12 cellular contexts compared by ENCODE assay signal in the genomic region with DNA sequence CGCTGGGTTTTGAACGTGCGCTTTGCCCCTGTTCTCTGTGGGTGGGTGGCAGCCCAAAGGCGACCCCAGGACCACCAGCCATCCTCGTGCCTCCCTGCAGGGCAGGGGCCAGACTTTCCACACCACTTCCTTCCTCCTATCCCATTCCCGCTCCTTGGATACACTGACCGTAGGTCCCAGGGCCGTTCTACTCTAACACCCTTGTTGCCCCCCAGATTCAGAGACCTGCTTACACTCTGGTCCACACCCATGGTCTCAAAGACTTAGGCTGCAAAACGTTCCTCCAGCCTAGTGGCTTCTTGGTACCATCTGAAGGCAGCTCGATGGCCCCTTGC. TPM values are rescaled to one million over a fixed set of nuclear protein-coding genes. Genes with fewer than 3 reads are reported as not detected.
DNase-seq lines count a peak whose midpoint lies in the region; ATAC-seq lines count a peak whose summit lies in the region.
"Had no signal": no experiment of that assay in that cellular context is flagged by ENCODE, and none has a peak within 500 bp of the region (broad histone marks: within the 10 kb centered on the region; RNA-seq: fewer than 3 reads in every experiment).

No MANE protein-coding gene starts in this region.

- peak overlapping the region; percentile 46 for H3K4me3 Mint-ChIP-seq in T-helper 1 cell treated with Interleukin-12 subunit alpha and Interleukin-12 subunit beta and Interleukin-4 antibody, amounts not matched to agents 30 μg/mL and 1 μg/mL, for 36 hours
- peak overlapping the region; percentile 21 for H3K4me3 Mint-ChIP-seq in activated CD8-positive, alpha-beta T cell treated with anti-CD3 and anti-CD28 coated beads, Interleukin-2, amount 10 ng/mL, durations not matched to agents 7 days and 5 days

- H3K9me3 ChIP-seq in iPS-15b (ENCODE audit: control insufficient read depth, insufficient read depth, low read length), result no peaks in the 10 kb centered on the region
- H3K9me3 ChIP-seq: ascending aorta had no signal

- no peak for ATAC-seq in activated CD8-positive, alpha-beta T cell treated with anti-CD3 and anti-CD28 coated beads, Interleukin-2, amount 10 ng/mL, durations not matched to agents 7 days and 5 days

- no peaks in the 10 kb centered on the region for H3K4me1 Mint-ChIP-seq in T-helper 1 cell treated with Interleukin-12 subunit alpha and Interleukin-12 subunit beta and Interleukin-4 antibody, amounts not matched to agents 30 μg/mL and 1 μg/mL, for 36 hours (ENCODE audit: low read depth)
- peaks cover 7% of the 10 kb centered on the region for H3K4me1 Mint-ChIP-seq in activated CD8-positive, alpha-beta T cell treated with anti-CD3 and anti-CD28 coated beads, Interleukin-2, amount 10 ng/mL, durations not matched to agents 7 days and 5 days (ENCODE audit: low read depth)

- H3K9ac ChIP-seq in iPS-15b (ENCODE audit: low read depth, low read length), result no peak overlapping the region

- no peaks in the 10 kb centered on the region for H3K36me3 Mint-ChIP-seq in T-helper 1 cell treated with Interleukin-12 subunit alpha and Interleukin-12 subunit beta and Interleukin-4 antibody, amounts not matched to agents 30 μg/mL and 1 μg/mL, for 36 hours (ENCODE audit: low read depth)
- peaks cover 4% of the 10 kb centered on the region for H3K36me3 Mint-ChIP-seq in activated CD8-positive, alpha-beta T cell treated with anti-CD3 and anti-CD28 coated beads, Interleukin-2, amount 10 ng/mL, durations not matched to agents 7 days and 5 days (ENCODE audit: low read depth)

- H3K4me1 ChIP-seq in iPS-15b (ENCODE audit: control insufficient read depth, insufficient read depth, low read length), result peaks cover 8% of the 10 kb centered on the region

- no peak overlapping the region for H3K27ac Mint-ChIP-seq in T-helper 1 cell treated with Interleukin-12 subunit alpha and Interleukin-12 subunit beta and Interleukin-4 antibody, amounts not matched to agents 30 μg/mL and 1 μg/mL, for 36 hours
- peak overlapping the region; percentile 1 for H3K27ac Mint-ChIP-seq in activated CD8-positive, alpha-beta T cell treated with anti-CD3 and anti-CD28 coated beads, Interleukin-2, amount 10 ng/mL, durations not matched to agents 7 days and 5 days

- H3K36me3 ChIP-seq in iPS-15b (ENCODE audit: control insufficient read depth, insufficient read depth, low read length), result no peaks in the 10 kb centered on the region
- H3K36me3 ChIP-seq: ascending aorta had no signal

- H3K27me3 ChIP-seq in iPS-15b (ENCODE audit: control insufficient read depth, insufficient read depth, low read length), result peaks cover 56% of the 10 kb centered on the region

- H3K27ac ChIP-seq in skin epidermis, result no peak overlapping the region
- H3K27ac ChIP-seq: 22Rv1, ascending aorta had no signal

- H3K9me3 Mint-ChIP-seq in T-helper 1 cell treated with Interleukin-12 subunit alpha and Interleukin-12 subunit beta and Interleukin-4 antibody, amounts not matched to agents 30 μg/mL and 1 μg/mL, for 36 hours, result no peaks in the 10 kb centered on the region
- no peaks in the 10 kb centered on the region for H3K9me3 Mint-ChIP-seq in activated CD8-positive, alpha-beta T cell treated with anti-CD3 and anti-CD28 coated beads, Interleukin-2, amount 10 ng/mL, durations not matched to agents 7 days and 5 days (ENCODE audit: insufficient read depth)

- CTCF ChIA-PET in activated CD8-positive, alpha-beta T cell treated with anti-CD3 and anti-CD28 coated beads, Interleukin-2, amount 10 ng/mL, durations not matched to agents 7 days and 5 days (lab: Charles Lee), result interaction anchor here (0.6 kb wide), 1 partner anchor 11 kb away, joined by 3 read pairs; no protein-coding TSS in a partner anchor

- POLR2A ChIA-PET in activated CD8-positive, alpha-beta T cell treated with anti-CD3 and anti-CD28 coated beads, Interleukin-2, amount 10 ng/mL, durations not matched to agents 7 days and 5 days (lab: Charles Lee), result no interaction called here

- H3K27me3 Mint-ChIP-seq in T-helper 1 cell treated with Interleukin-12 subunit alpha and Interleukin-12 subunit beta and Interleukin-4 antibody, amounts not matched to agents 30 μg/mL and 1 μg/mL, for 36 hours (ENCODE audit: low read depth), result peaks cover 76% of the 10 kb centered on the region
- H3K27me3 Mint-ChIP-seq in activated CD8-positive, alpha-beta T cell treated with anti-CD3 and anti-CD28 coated beads, Interleukin-2, amount 10 ng/mL, durations not matched to agents 7 days and 5 days (ENCODE audit: low read depth), result peaks cover 66% of the 10 kb centered on the region

- DNase-seq in T-helper 1 cell, result no peak
- no peak for DNase-seq in activated CD8-positive, alpha-beta T cell treated with anti-CD3 and anti-CD28 coated beads, Interleukin-2, amount 10 ng/mL, durations not matched to agents 7 days and 5 days
- no peak for DNase-seq in ecto neural progenitor cell (ENCODE audit: low spot score)
- DNase-seq in NCI-H1694 treated with DMSO at 0.1 percent for 48 hours (lab: John Stamatoyannopoulos, UW), result no peak
- no peak for DNase-seq in SK-N-DZ (ENCODE audit: low spot score)
- DNase-seq: Kasumi-1 had no signal

- peak overlapping the region; percentile 53 for H3K4me3 ChIP-seq in iPS-15b (ENCODE audit: low read depth, low read length)
- H3K4me3 ChIP-seq in skin epidermis, result peak overlapping the region in 5 of 7 experiments; percentile 20 to 46 (median 27)

RNA-seq across cellular contexts. Expression of a gene that starts 0.3 kb away (rescaled TPM):
- not detected for total RNA-seq in activated CD8-positive, alpha-beta T cell treated with anti-CD3 and anti-CD28 coated beads, Interleukin-2, amount 10 ng/mL, durations not matched to agents 7 days and 5 days
- 5.6 and 8.0 TPM in 2 replicates for polyA plus RNA-seq in SK-N-DZ (2014; cell fraction: cytosol; rRNA removed)
- polyA plus RNA-seq in SK-N-DZ (2014; cell fraction: nucleus; rRNA removed), result 4.1 and 4.5 TPM in 2 replicates
- total RNA-seq: ascending aorta, RPMI7951 had no signal
